ENCODE assay signal across 8 cellular contexts in the genomic region with DNA sequence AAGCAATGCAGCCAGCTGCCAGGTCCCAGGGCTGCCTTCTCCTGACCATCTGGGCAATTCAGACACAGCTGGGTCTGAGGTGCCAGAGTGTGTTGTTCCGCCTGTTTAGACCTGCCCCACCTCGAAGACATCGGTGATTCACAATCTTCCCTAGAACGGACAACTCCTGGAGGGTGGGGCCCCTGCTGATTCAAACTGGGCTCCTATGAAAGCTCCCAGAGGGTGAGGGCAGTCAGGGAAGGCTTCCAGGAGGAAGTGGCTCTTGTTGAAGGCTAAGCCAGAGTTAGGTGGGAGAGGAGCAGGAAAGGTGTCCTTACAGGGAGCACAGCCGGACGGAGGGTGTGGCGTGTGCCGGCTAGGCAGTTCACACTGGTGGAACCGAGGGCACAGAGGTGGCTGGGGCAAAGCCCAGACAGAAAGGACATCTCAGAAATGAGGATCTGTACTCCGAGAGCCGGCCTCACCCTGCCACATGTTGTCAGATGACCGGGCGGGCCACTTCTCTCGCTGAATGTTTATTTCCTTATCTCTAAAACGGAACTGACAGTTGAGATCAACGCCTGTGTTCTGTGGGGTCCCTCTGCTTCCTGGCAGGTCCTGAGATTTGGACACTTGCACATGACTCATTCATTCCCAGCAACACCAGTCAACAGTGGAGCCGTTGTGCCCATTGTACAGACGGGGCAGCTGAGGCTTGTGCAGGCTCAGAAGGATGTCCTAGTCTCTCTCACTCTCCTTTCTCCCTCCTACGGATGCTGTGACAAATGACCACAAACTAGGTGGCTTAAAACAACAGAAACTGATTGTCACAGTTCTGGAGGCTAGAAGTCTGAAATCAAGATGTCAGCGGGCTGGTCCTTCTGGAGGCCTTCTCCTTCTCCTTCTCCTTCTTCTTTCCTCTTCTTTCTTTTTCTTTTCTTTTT. TPM values are rescaled to one million over a fixed set of nuclear protein-coding genes. Genes with fewer than 3 reads are reported as not detected.
A peak's percentile ranks its signal among the peaks of the same experiment; 100 is the strongest.
DNase-seq lines count a peak whose midpoint lies in the region; ATAC-seq and TF ChIP-seq lines count a peak whose summit lies in the region.

No MANE protein-coding gene starts in this region.

- intact Hi-C loops in Calu3 (cut with micrococcal nuclease; ENCODE audit: unreplicated experiment), result loop anchor here (2.0 kb wide), 1 partner anchor 29 kb away; no protein-coding TSS in a partner anchor

- BruUV-seq in Calu3 (replicated peaks; lab: Mats Ljungman, UMichigan), result no TSS peak

- H3K4me3 Mint-ChIP-seq in Calu3 (ENCODE audit: low read depth, unreplicated experiment), result peak overlapping the region; percentile 52
- H3K4me3 Mint-ChIP-seq in activated CD4-positive, alpha-beta memory T cell treated with anti-CD3 and anti-CD28 coated beads, Interleukin-2, amount 10 ng/mL, durations not matched to agents 7 days and 5 days, result no peak overlapping the region

- H3K27me3 ChIP-seq in lung (ENCODE audit: control insufficient read depth, insufficient read depth), result no peaks in the 10 kb centered on the region

- no peaks in the 10 kb centered on the region for H3K9me3 Mint-ChIP-seq in Calu3 (ENCODE audit: low read depth, unreplicated experiment)
- no peaks in the 10 kb centered on the region for H3K9me3 Mint-ChIP-seq in activated CD4-positive, alpha-beta memory T cell treated with anti-CD3 and anti-CD28 coated beads, Interleukin-2, amount 10 ng/mL, durations not matched to agents 7 days and 5 days

- H3K27ac Mint-ChIP-seq in Calu3 (ENCODE audit: unreplicated experiment), result peak overlapping the region; percentile 80
- H3K27ac Mint-ChIP-seq in activated CD4-positive, alpha-beta memory T cell treated with anti-CD3 and anti-CD28 coated beads, Interleukin-2, amount 10 ng/mL, durations not matched to agents 7 days and 5 days, result peak overlapping the region; percentile 61

- no peaks in the 10 kb centered on the region for H3K27me3 Mint-ChIP-seq in Calu3 (ENCODE audit: unreplicated experiment)
- peaks cover 17% of the 10 kb centered on the region for H3K27me3 Mint-ChIP-seq in activated CD4-positive, alpha-beta memory T cell treated with anti-CD3 and anti-CD28 coated beads, Interleukin-2, amount 10 ng/mL, durations not matched to agents 7 days and 5 days

- no peaks in the 10 kb centered on the region for H3K9me3 ChIP-seq in lung (ENCODE audit: control insufficient read depth in 2 of 2, insufficient read depth in 1 of 2, low read length in 1 of 2)

- no peak overlapping the region for H3K4me3 ChIP-seq in lung

- peaks cover 0 to 9% of the 10 kb centered on the region in 2 donors for H3K4me1 ChIP-seq in lung (ENCODE audit: control insufficient read depth in 2 of 2, insufficient read depth in 2 of 2, low read length in 2 of 2)

- CTCF ChIA-PET in Calu3 (lab: Charles Lee), result interaction anchor here (0.7 to 1.9 kb wide), 7 partner anchors 11 to 27 kb away, joined by 3 to 11 read pairs (median 4); no protein-coding TSS in a partner anchor
- CTCF ChIA-PET in activated CD4-positive, alpha-beta memory T cell treated with anti-CD3 and anti-CD28 coated beads, Interleukin-2, amount 10 ng/mL, durations not matched to agents 7 days and 5 days (lab: Charles Lee), result no interaction called here

- WGBS in lung, 2 donors, result 23 to 29% methylated on average over 20 of the region's 20 CpGs

- H3K27ac ChIP-seq in lung (ENCODE audit: low read depth in 1 of 2, low read length in 1 of 2), result peak overlapping the region in 1 of 2 donors; percentile 92

- peaks cover 82% of the 10 kb centered on the region for H3K4me1 Mint-ChIP-seq in Calu3 (ENCODE audit: low read depth, unreplicated experiment)
- H3K4me1 Mint-ChIP-seq in activated CD4-positive, alpha-beta memory T cell treated with anti-CD3 and anti-CD28 coated beads, Interleukin-2, amount 10 ng/mL, durations not matched to agents 7 days and 5 days, result peaks cover 25% of the 10 kb centered on the region

- peak; percentile 55 for ATAC-seq in HG03280 (IDR thresholded peaks at IDR 0.05; ENCODE audit: unreplicated experiment)
- ATAC-seq in lung (ENCODE audit: insufficient read depth, low FRiP score), result peak; percentile 50
- no peak for ATAC-seq in GM18873 (IDR thresholded peaks at IDR 0.05; ENCODE audit: low FRiP score, unreplicated experiment)
- ATAC-seq in GM18868 (IDR thresholded peaks at IDR 0.05; ENCODE audit: unreplicated experiment), result no peak

- DNase-seq in Calu3 (peak; percentile 81), lung (ENCODE audit: low spot score) (peak; percentile 71), NCI-H510A treated with DMSO at 0.1 percent for 48 hours (lab: John Stamatoyannopoulos, UW) (no peak), AG08396 (ENCODE audit: low spot score) (no peak)
- DNase-seq in activated CD4-positive, alpha-beta memory T cell treated with anti-CD3 and anti-CD28 coated beads, Interleukin-2, amount 10 ng/mL, durations not matched to agents 7 days and 5 days, result peak; percentile 39

- TF ChIP-seq CTCF in Calu3 (IDR thresholded peaks at IDR 0.05; ENCODE audit: unreplicated experiment) (no peak), lung (IDR thresholded peaks at IDR 0.05; ENCODE audit: control extremely low read depth, extremely low read depth) (no peak)

- H3K36me3 Mint-ChIP-seq in Calu3 (ENCODE audit: insufficient read depth, unreplicated experiment), result peaks cover 49% of the 10 kb centered on the region
- no peaks in the 10 kb centered on the region for H3K36me3 Mint-ChIP-seq in activated CD4-positive, alpha-beta memory T cell treated with anti-CD3 and anti-CD28 coated beads, Interleukin-2, amount 10 ng/mL, durations not matched to agents 7 days and 5 days (ENCODE audit: low read depth)

- POLR2A ChIA-PET in activated CD4-positive, alpha-beta memory T cell treated with anti-CD3 and anti-CD28 coated beads, Interleukin-2, amount 10 ng/mL, durations not matched to agents 7 days and 5 days (lab: Charles Lee), result interaction anchor here (2.5 kb wide), 1 partner anchor 27 kb away, joined by 15 read pairs; the partner anchor contains the start of gene LITAF

- no peaks in the 10 kb centered on the region for H3K36me3 ChIP-seq in lung (ENCODE audit: control insufficient read depth in 2 of 2, insufficient read depth in 2 of 2, low read length in 2 of 2)

RNA-seq across cellular contexts. Expression of gene LITAF, which starts 26.9 kb away (rescaled TPM):
- total RNA-seq in Calu3 (2022) (328 and 443 TPM in 2 replicates), lung (100 to 1,000 TPM in 1 of 2 donors, 10 to 100 TPM in 1; 89.8 to 203 TPM)
- 100 to 1,000 TPM; 149 to 157 TPM for total RNA-seq in activated CD4-positive, alpha-beta memory T cell treated with anti-CD3 and anti-CD28 coated beads, Interleukin-2, amount 10 ng/mL, durations not matched to agents 7 days and 5 days
- 100 to 1,000 TPM in 1 of 2 donors, 10 to 100 TPM in 1; 66.4 to 406 TPM for polyA plus RNA-seq in lung

RNA-seq across cellular contexts. Expression of gene SNN, which starts 54.6 kb away (rescaled TPM):
- total RNA-seq in Calu3 (2022), result 26.0 and 31.3 TPM in 2 replicates
- total RNA-seq in activated CD4-positive, alpha-beta memory T cell treated with anti-CD3 and anti-CD28 coated beads, Interleukin-2, amount 10 ng/mL, durations not matched to agents 7 days and 5 days, result 1 to 10 TPM; 6.2 to 7.3 TPM
- 10 to 100 TPM; 18.1 to 19.7 TPM for total RNA-seq in lung
- 10 to 100 TPM in 1 of 2 donors, 1 to 10 TPM in 1; 9.4 to 29.0 TPM for polyA plus RNA-seq in lung

Comparison
In these comparisons a context has a peak if more than half of its experiments do, and no peak if none do; other contexts are left out.
1. DNase-seq: peak in Calu3 (single experiment), activated CD4-positive, alpha-beta memory T cell treated with anti-CD3 and anti-CD28 coated beads, Interleukin-2, amount 10 ng/mL, durations not matched to agents 7 days and 5 days (single experiment) and lung (single experiment); none in NCI-H510A treated with DMSO at 0.1 percent for 48 hours (single experiment) and AG08396 (single experiment).
2. ATAC-seq: peak in HG03280 (single experiment) and lung (single experiment); none in GM18873 (single experiment) and GM18868 (single experiment).